ENCODE assay signal across 1 cellular context in the genomic region with DNA sequence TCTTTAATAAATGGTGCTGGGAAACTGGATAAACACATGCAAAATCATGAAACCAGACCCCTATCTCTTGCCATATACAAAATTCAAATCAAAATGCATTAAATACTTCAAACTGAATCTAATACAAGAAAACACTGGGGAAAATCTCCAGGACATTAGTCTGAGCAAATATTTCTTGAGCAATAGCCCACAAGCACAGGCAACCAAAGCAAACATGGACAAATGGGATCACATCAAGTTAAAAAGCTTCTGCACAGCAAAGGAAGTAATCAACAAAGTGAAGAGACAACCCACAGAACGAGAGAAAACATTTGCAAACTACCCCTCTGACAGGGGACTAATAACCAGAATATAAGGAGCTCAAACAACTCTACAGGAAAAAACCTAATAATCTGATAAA.
TF ChIP-seq lines count a peak whose summit lies in the region.

No MANE protein-coding gene starts in this region.

TF ChIP-seq in HepG2, 621 proteins besides CTCF, POLR2A, EP300 and RAD21:
- TF ChIP-seq ZNF570 (CRISPR knock-in tag; IDR thresholded peaks at IDR 0.05; ENCODE audit: borderline replicate concordance) = peak; percentile 99
- peak; percentile 69; the same call in 1 of the 2 replicates for TF ChIP-seq CEBPB (IDR thresholded peaks at IDR 0.05; ENCODE audit: borderline replicate concordance, low read depth, low read length)
- TF ChIP-seq ZNF614 (CRISPR knock-in tag; IDR thresholded peaks at IDR 0.05; ENCODE audit: borderline replicate concordance) = 0 out of 2 replicates have a peak, but pooled peaks have one; percentile 34
- 0 out of 2 replicates have a peak, but pooled peaks have one; percentile 67 for TF ChIP-seq RORA (CRISPR knock-in tag; IDR thresholded peaks at IDR 0.05)
- no peak for TF ChIP-seq FOXP1 (IDR thresholded peaks at IDR 0.05)
- TF ChIP-seq FOXP1 (CRISPR knock-in tag; IDR thresholded peaks at IDR 0.05) = peak; percentile 66; the same call in 1 of the 2 replicates
- peak; percentile 47; the same call in 1 of the 2 replicates for TF ChIP-seq TCF7 (IDR thresholded peaks at IDR 0.05; ENCODE audit: low read depth)
- TF ChIP-seq FOXA1 (IDR thresholded peaks at IDR 0.05) = no peak
- peak; percentile 59; the same call in 1 of the 2 replicates for TF ChIP-seq FOXA1 (CRISPR knock-in tag; IDR thresholded peaks at IDR 0.05)
- TF ChIP-seq POGZ (CRISPR knock-in tag; IDR thresholded peaks at IDR 0.05) = 0 out of 2 replicates have a peak, but pooled peaks have one; percentile 51
- no peak for TF ChIP-seq CREB1 (IDR thresholded peaks at IDR 0.05)
- peak; percentile 25; the same call in 1 of the 2 replicates for TF ChIP-seq CREB1 (CRISPR knock-in tag; IDR thresholded peaks at IDR 0.05)
- TF ChIP-seq CEBPG (CRISPR knock-in tag; IDR thresholded peaks at IDR 0.05) = peak; percentile 75
- no peak for TF ChIP-seq CCDC6 (CRISPR knock-in tag; IDR thresholded peaks at IDR 0.05)
- no peak for TF ChIP-seq ZNF558 (CRISPR knock-in tag; IDR thresholded peaks at IDR 0.05; ENCODE audit: borderline replicate concordance)
- TF ChIP-seq, protein P1, sequence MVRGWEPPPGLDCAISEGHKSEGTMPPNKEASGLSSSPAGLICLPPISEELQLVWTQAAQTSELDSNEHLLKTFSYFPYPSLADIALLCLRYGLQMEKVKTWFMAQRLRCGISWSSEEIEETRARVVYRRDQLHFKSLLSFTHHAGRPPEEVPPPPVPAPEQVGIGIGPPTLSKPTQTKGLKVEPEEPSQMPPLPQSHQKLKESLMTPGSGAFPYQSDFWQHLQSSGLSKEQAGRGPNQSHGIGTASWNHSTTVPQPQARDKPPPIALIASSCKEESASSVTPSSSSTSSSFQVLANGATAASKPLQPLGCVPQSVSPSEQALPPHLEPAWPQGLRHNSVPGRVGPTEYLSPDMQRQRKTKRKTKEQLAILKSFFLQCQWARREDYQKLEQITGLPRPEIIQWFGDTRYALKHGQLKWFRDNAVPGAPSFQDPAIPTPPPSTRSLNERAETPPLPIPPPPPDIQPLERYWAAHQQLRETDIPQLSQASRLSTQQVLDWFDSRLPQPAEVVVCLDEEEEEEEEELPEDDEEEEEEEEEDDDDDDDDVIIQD (CRISPR knock-in tag; IDR thresholded peaks at IDR 0.05; ENCODE audit: low read depth) = 0 out of 2 replicates have a peak, but pooled peaks have one; percentile 26
- TF ChIP-seq ZNF629 (CRISPR knock-in tag; conservative IDR thresholded peaks at IDR 0.05) = no peak
- 0 out of 2 replicates have a peak, but pooled peaks have one; percentile 22 for TF ChIP-seq ZNF644 (CRISPR knock-in tag; IDR thresholded peaks at IDR 0.05; ENCODE audit: low read depth)
- 0 out of 2 replicates have a peak, but pooled peaks have one; percentile 15 for TF ChIP-seq NR2F2 (IDR thresholded peaks at IDR 0.05; ENCODE audit: borderline replicate concordance, low read depth)
- TF ChIP-seq FOXP4 (CRISPR knock-in tag; IDR thresholded peaks at IDR 0.05) = peak; percentile 61
- 0 out of 2 replicates have a peak, but pooled peaks have one; percentile 8 for TF ChIP-seq HNF4A (CRISPR knock-in tag; IDR thresholded peaks at IDR 0.05)
- TF ChIP-seq FOXJ3 (CRISPR knock-in tag; IDR thresholded peaks at IDR 0.05; ENCODE audit: borderline replicate concordance) = peak; percentile 29; the same call in 1 of the 2 replicates
- TF ChIP-seq SIX1 (CRISPR knock-in tag; IDR thresholded peaks at IDR 0.05; ENCODE audit: borderline replicate concordance) = no peak
- TF ChIP-seq, protein P2, sequence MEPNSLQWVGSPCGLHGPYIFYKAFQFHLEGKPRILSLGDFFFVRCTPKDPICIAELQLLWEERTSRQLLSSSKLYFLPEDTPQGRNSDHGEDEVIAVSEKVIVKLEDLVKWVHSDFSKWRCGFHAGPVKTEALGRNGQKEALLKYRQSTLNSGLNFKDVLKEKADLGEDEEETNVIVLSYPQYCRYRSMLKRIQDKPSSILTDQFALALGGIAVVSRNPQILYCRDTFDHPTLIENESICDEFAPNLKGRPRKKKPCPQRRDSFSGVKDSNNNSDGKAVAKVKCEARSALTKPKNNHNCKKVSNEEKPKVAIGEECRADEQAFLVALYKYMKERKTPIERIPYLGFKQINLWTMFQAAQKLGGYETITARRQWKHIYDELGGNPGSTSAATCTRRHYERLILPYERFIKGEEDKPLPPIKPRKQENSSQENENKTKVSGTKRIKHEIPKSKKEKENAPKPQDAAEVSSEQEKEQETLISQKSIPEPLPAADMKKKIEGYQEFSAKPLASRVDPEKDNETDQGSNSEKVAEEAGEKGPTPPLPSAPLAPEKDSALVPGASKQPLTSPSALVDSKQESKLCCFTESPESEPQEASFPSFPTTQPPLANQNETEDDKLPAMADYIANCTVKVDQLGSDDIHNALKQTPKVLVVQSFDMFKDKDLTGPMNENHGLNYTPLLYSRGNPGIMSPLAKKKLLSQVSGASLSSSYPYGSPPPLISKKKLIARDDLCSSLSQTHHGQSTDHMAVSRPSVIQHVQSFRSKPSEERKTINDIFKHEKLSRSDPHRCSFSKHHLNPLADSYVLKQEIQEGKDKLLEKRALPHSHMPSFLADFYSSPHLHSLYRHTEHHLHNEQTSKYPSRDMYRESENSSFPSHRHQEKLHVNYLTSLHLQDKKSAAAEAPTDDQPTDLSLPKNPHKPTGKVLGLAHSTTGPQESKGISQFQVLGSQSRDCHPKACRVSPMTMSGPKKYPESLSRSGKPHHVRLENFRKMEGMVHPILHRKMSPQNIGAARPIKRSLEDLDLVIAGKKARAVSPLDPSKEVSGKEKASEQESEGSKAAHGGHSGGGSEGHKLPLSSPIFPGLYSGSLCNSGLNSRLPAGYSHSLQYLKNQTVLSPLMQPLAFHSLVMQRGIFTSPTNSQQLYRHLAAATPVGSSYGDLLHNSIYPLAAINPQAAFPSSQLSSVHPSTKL (CRISPR knock-in tag; IDR thresholded peaks at IDR 0.05) = 0 out of 2 replicates have a peak, but pooled peaks have one; percentile 13
- peak; percentile 63 for TF ChIP-seq FOXA3 (CRISPR knock-in tag; IDR thresholded peaks at IDR 0.05)
- TF ChIP-seq ISL2 (CRISPR knock-in tag; IDR thresholded peaks at IDR 0.05) = 0 out of 2 replicates have a peak, but pooled peaks have one; percentile 32
- peak; percentile 40; the same call in 1 of the 2 replicates for TF ChIP-seq GATAD2A (CRISPR knock-in tag; IDR thresholded peaks at IDR 0.05)
- no peak for TF ChIP-seq ZNF317 (CRISPR knock-in tag; IDR thresholded peaks at IDR 0.05)
- no peak for TF ChIP-seq ZNF552 (CRISPR knock-in tag; IDR thresholded peaks at IDR 0.05; ENCODE audit: borderline replicate concordance)
- TF ChIP-seq SOX6 (IDR thresholded peaks at IDR 0.05) = no peak
- TF ChIP-seq SOX6 (CRISPR knock-in tag; IDR thresholded peaks at IDR 0.05) = peak; percentile 34; the same call in 1 of the 2 replicates
- peak; percentile 19; the same call in 1 of the 2 replicates for TF ChIP-seq ETV5 (CRISPR knock-in tag; IDR thresholded peaks at IDR 0.05; ENCODE audit: borderline replicate concordance)
- TF ChIP-seq PAXIP1 (CRISPR knock-in tag; conservative IDR thresholded peaks at IDR 0.05) = peak; percentile 50
